Comparison of ENCODE assay signal across 8 cellular contexts in genomic region chr1:173475564-173476196, GRCh38. TPM values are rescaled to one million over a fixed set of nuclear protein-coding genes. Genes with fewer than 3 reads are reported as not detected.
DNase-seq lines count a peak whose midpoint lies in the region; ATAC-seq and TF ChIP-seq lines count a peak whose summit lies in the region.

No MANE protein-coding gene starts in this region.

- H3K36me3 ChIP-seq in right lobe of liver = peaks cover 0 to 3% (median 0%) of the 10 kb centered on the region in 4 donors
- H3K36me3 ChIP-seq in tibial nerve = peaks cover 0 to 18% (median 0%) of the 10 kb centered on the region in 3 donors

- no peaks in the 10 kb centered on the region for H3K27me3 Mint-ChIP-seq in brain

- peak in 1 of 4 donors; percentile 39 for ATAC-seq in right lobe of liver
- no peak for ATAC-seq in HG03045 (IDR thresholded peaks at IDR 0.05; ENCODE audit: unreplicated experiment)
- ATAC-seq in GM18511 (IDR thresholded peaks at IDR 0.05; ENCODE audit: unreplicated experiment) = no peak

- TF ChIP-seq CTCF in NB4 (IDR thresholded peaks at IDR 0.05; ENCODE audit: low read depth, low read length) (no peak), brain (conservative IDR thresholded peaks at IDR 0.05) (no peak), right lobe of liver (IDR thresholded peaks at IDR 0.05) (no peak), tibial nerve (IDR thresholded peaks at IDR 0.05) (no peak)

- H3K36me3 Mint-ChIP-seq in brain = peaks cover 35% of the 10 kb centered on the region

- H3K27ac Mint-ChIP-seq in brain = peak overlapping the region in 4 of 5 experiments; percentile 75 to 95 (median 86)

- H3K27me3 ChIP-seq in right lobe of liver (no peaks in the 10 kb centered on the region), tibial nerve (no peaks in the 10 kb centered on the region)

- H3K4me1 ChIP-seq in right lobe of liver = peaks cover 3 to 54% (median 21%) of the 10 kb centered on the region in 4 donors
- peaks cover 0 to 60% (median 24%) of the 10 kb centered on the region in 4 donors for H3K4me1 ChIP-seq in tibial nerve

- no peak for TF ChIP-seq POLR2A in NB4 (IDR thresholded peaks at IDR 0.05; ENCODE audit: extremely low read depth, insufficient read length)
- TF ChIP-seq POLR2A in right lobe of liver (IDR thresholded peaks at IDR 0.05) = peak; percentile 53
- TF ChIP-seq POLR2A in tibial nerve (IDR thresholded peaks at IDR 0.05) = no peak

- WGBS in right lobe of liver (ENCODE audit: insufficient coverage, low coverage, low lambda C conversion rate, missing lambda C conversion rate) = 21% methylated on average over 5 of the region's 5 CpGs
- WGBS in tibial nerve, 2 donors = 29 to 38% methylated on average over 5 of the region's 5 CpGs

- H3K9me3 Mint-ChIP-seq in brain = peaks cover 0 to 14% (median 12%) of the 10 kb centered on the region in 5 experiments

- H3K4me3 ChIP-seq in NB4 (ENCODE audit: low read depth, low read length) (peak overlapping the region; percentile 61), right lobe of liver (peak overlapping the region; percentile 69 to 75 (median 72)), tibial nerve (peak overlapping the region in 3 of 4 donors; percentile 81 to 99 (median 91))

- peak overlapping the region; percentile 85 to 94 (median 91) for H3K4me3 Mint-ChIP-seq in brain

- no peaks in the 10 kb centered on the region for H3K9me3 ChIP-seq in right lobe of liver
- peaks cover 0 to 4% (median under 1%) of the 10 kb centered on the region in 4 donors for H3K9me3 ChIP-seq in tibial nerve

- H3K27ac ChIP-seq in right lobe of liver (peak overlapping the region; percentile 82 to 93 (median 92)), tibial nerve (peak overlapping the region; percentile 91 to 100 (median 94))

- DNase-seq in EL = peak; percentile 71
- peak; percentile 19 for DNase-seq in NB4 (ENCODE audit: low read depth)
- no peak for DNase-seq in right lobe of liver
- DNase-seq in tibial nerve (ENCODE audit: low spot score in 2 of 2) = no peak
- no peak for DNase-seq in NCI-H510A treated with DMSO at 0.1 percent for 48 hours (lab: John Stamatoyannopoulos, UW)

- peaks cover 63% of the 10 kb centered on the region for H3K4me1 Mint-ChIP-seq in brain

- intact Hi-C loops in right lobe of liver (cut with DNase I) = no loop called here

- TF ChIP-seq EP300 in tibial nerve (IDR thresholded peaks at IDR 0.05) = no peak

RNA-seq across cellular contexts. Expression of gene PRDX6, which starts 1.5 kb away (rescaled TPM):
- 218 TPM for polyA plus RNA-seq in brain (ENCODE audit: insufficient read depth, low read depth, low replicate concordance)
- total RNA-seq in right lobe of liver = 100 to 1,000 TPM; 213 to 552 (median 407) TPM
- total RNA-seq in tibial nerve = 100 to 1,000 TPM; 285 to 478 (median 439) TPM

Comparison
In these comparisons a context has a peak if more than half of its experiments do, and no peak if none do; other contexts are left out.
1. DNase-seq: peak in EL (single experiment) and NB4 (single experiment); none in right lobe of liver (0 of 3), tibial nerve (0 of 2) and NCI-H510A treated with DMSO at 0.1 percent for 48 hours (single experiment).
2. Peak in every context shown above with its lines, with median percentiles within 50 percentile points of each other: H3K4me3 ChIP-seq.